In genomic region chr12:92717202-92717601, GRCh38 we compare ENCODE assay signal across 9 cellular contexts. TPM values are rescaled to one million over a fixed set of nuclear protein-coding genes. Genes with fewer than 3 reads are reported as not detected.
DNase-seq lines count a peak whose midpoint lies in the region; ATAC-seq, FAIRE-seq and TF ChIP-seq lines count a peak whose summit lies in the region.
"Had no signal": no experiment of that assay in that cellular context is flagged by ENCODE, and none has a peak within 500 bp of the region (broad histone marks: within the 10 kb centered on the region; RNA-seq: fewer than 3 reads in every experiment).

No MANE protein-coding gene starts in this region.

- H4K20me1 ChIP-seq in endothelial cell of umbilical vein (replicated peaks; ENCODE audit: control insufficient read depth, extremely low read depth, insufficient read depth, low read length) = no peaks in the 10 kb centered on the region

- H3K79me2 ChIP-seq in endothelial cell of umbilical vein (ENCODE audit: control insufficient read depth, insufficient read depth, low read length) = no peaks in the 10 kb centered on the region

- ATAC-seq in aorta (ENCODE audit: low FRiP score) (no peak), HG03095 (IDR thresholded peaks at IDR 0.05; ENCODE audit: unreplicated experiment) (no peak)

- H3K4me2 ChIP-seq in endothelial cell of umbilical vein (ENCODE audit: insufficient read depth, low read length) = no peak overlapping the region

- no peak for TF ChIP-seq POLR2A in endothelial cell of umbilical vein (IDR thresholded peaks at IDR 0.05; ENCODE audit: low read depth, low read length)

- no peak for FAIRE-seq in endothelial cell of umbilical vein (lab: Jason Lieb, UNC)
- FAIRE-seq: colon had no signal

- H2AFZ ChIP-seq in endothelial cell of umbilical vein (ENCODE audit: low read depth, low read length) = peak overlapping the region; percentile 35

- H3K36me3 ChIP-seq in endothelial cell of umbilical vein (ENCODE audit: control insufficient read depth in 2 of 2, extremely low read depth in 1 of 2, insufficient read depth in 2 of 2, low read length in 2 of 2) (no peaks in the 10 kb centered on the region), aorta (ENCODE audit: control insufficient read depth in 1 of 2, insufficient read depth in 2 of 2, low read length in 1 of 2) (no peaks in the 10 kb centered on the region)

- TF ChIP-seq CTCF in GM12875 (IDR thresholded peaks at IDR 0.05; ENCODE audit: borderline replicate concordance, insufficient read depth, low read depth, low read length) (peak; percentile 32; the same call in 1 of the 2 replicates), endothelial cell of umbilical vein (IDR thresholded peaks at IDR 0.05; ENCODE audit: extremely low read depth in 1 of 2, insufficient read depth in 1 of 2, low read depth in 1 of 2, low read length in 2 of 2) (peak; percentile 45 to 52)

- no peaks in the 10 kb centered on the region for H3K27me3 ChIP-seq in endothelial cell of umbilical vein (ENCODE audit: control insufficient read depth in 2 of 2, insufficient read depth in 2 of 2, low read length in 2 of 2)
- no peaks in the 10 kb centered on the region for H3K27me3 ChIP-seq in aorta (ENCODE audit: control insufficient read depth in 1 of 2, insufficient read depth in 2 of 2, low read length in 1 of 2)

- H3K9me3 ChIP-seq in endothelial cell of umbilical vein (replicated peaks; ENCODE audit: control insufficient read depth, insufficient read depth, low read length) = no peaks in the 10 kb centered on the region
- H3K9me3 ChIP-seq in aorta (ENCODE audit: control insufficient read depth, low read length) = no peaks in the 10 kb centered on the region

- H3K9ac ChIP-seq in endothelial cell of umbilical vein (replicated peaks; ENCODE audit: extremely low read depth, insufficient read depth, low read length) = no peak overlapping the region

- H3K27ac ChIP-seq in endothelial cell of umbilical vein (ENCODE audit: insufficient read depth, low read depth, low read length) (no peak overlapping the region), aorta (ENCODE audit: low read depth in 1 of 2, low read length in 2 of 2) (no peak overlapping the region)

- intact Hi-C loops in endothelial cell of umbilical vein (cut with micrococcal nuclease) = loop anchor here (2.0 to 5.0 kb wide), 3 partner anchors 68 to 700 kb away; no protein-coding TSS in a partner anchor
- intact Hi-C loops in aorta (cut with DNase I) = no loop called here

- H3K9me1 ChIP-seq in endothelial cell of umbilical vein (replicated peaks; ENCODE audit: control insufficient read depth, extremely low read depth, insufficient read depth, low read length) = no peaks in the 10 kb centered on the region

- CTCF ChIA-PET in endothelial cell of umbilical vein (lab: Charles Lee) = interaction anchor here (0.6 to 1.9 kb wide), 27 partner anchors 10 to 1385 kb away, joined by 3 to 22 read pairs (median 4); no protein-coding TSS in a partner anchor

- dilution Hi-C loops in endothelial cell of umbilical vein (cut with MboI; ENCODE audit: extremely low pct_ligation_motif_present, low sequenced_read_pairs) = no loop called here

- BruUV-seq in endothelial cell of umbilical vein (replicated peaks; lab: Mats Ljungman, UMichigan) = no TSS peak

- H3K4me1 ChIP-seq in endothelial cell of umbilical vein (ENCODE audit: control insufficient read depth, extremely low read depth, insufficient read depth, low read length) (no peaks in the 10 kb centered on the region), aorta (ENCODE audit: control insufficient read depth in 1 of 2, insufficient read depth in 2 of 2, low read length in 2 of 2) (no peaks in the 10 kb centered on the region)

- DNase-seq in NOMO-1 (lab: John Stamatoyannopoulos, UW; ENCODE audit: unreplicated experiment in 2 of 2) (peak; percentile 38 to 87), endothelial cell of umbilical vein (ENCODE audit: low read depth, low spot score) (peak; percentile 64), renal cortical epithelial cell (ENCODE audit: low read depth) (peak; percentile 65), aorta (no peak), NCI-H510A treated with DMSO at 0.1 percent for 48 hours (lab: John Stamatoyannopoulos, UW) (no peak)
- DNase-seq: activated B cell treated with CpG ODN at 0.5 μM for 24 hours had no signal

- H3K4me3 ChIP-seq in GM12875 (ENCODE audit: low read depth, low read length) = no peak overlapping the region
- no peak overlapping the region for H3K4me3 ChIP-seq in endothelial cell of umbilical vein (replicated peaks in 1 of 3; ENCODE audit: insufficient read depth in 1 of 3, low read depth in 1 of 3, low read length in 3 of 3)
- no peak overlapping the region for H3K4me3 ChIP-seq in aorta (ENCODE audit: low read length in 2 of 2)

- 76 to 77% methylated on average over 2 of the region's 2 CpGs for WGBS in aorta, 2 donors

- POLR2A ChIA-PET in endothelial cell of umbilical vein (lab: Charles Lee) = no interaction called here

TF ChIP-seq in endothelial cell of umbilical vein, 7 proteins besides CTCF, POLR2A, EP300 and RAD21:
- TF ChIP-seq POLR2AphosphoS5 (IDR thresholded peaks at IDR 0.05; ENCODE audit: insufficient read depth, low read depth, low read length) (no peak), MYC (IDR thresholded peaks at IDR 0.05; ENCODE audit: low read depth, low read length) (no peak), MAX (IDR thresholded peaks at IDR 0.05; ENCODE audit: insufficient read depth, insufficient read length) (no peak)

RNA-seq across cellular contexts. Expression of gene PLEKHG7, which starts 14.4 kb away (rescaled TPM):
- total RNA-seq in endothelial cell of umbilical vein (not detected in 2 replicates), renal cortical epithelial cell (0.10 and 0.17 TPM in 2 replicates), aorta (not detected)
- polyA plus RNA-seq in endothelial cell of umbilical vein (not detected in 2 replicates), aorta (not detected)
- not detected in 2 replicates for polyA plus RNA-seq in endothelial cell of umbilical vein (2011; cell fraction: cytosol; rRNA removed)
- polyA plus RNA-seq in endothelial cell of umbilical vein (2011; cell fraction: nucleus; rRNA removed) = not detected in 2 replicates
- not detected in 2 replicates for polyA plus RNA-seq in endothelial cell of umbilical vein (2012)
- not detected in 2 replicates for polyA minus RNA-seq in endothelial cell of umbilical vein
- polyA minus RNA-seq in endothelial cell of umbilical vein (2011; cell fraction: cytosol; rRNA and poly(A)+ RNA removed) = not detected
- not detected in 2 replicates for polyA minus RNA-seq in endothelial cell of umbilical vein (2011; cell fraction: nucleus; rRNA and poly(A)+ RNA removed)

Comparison
In these comparisons a context has a peak if more than half of its experiments do, and no peak if none do; other contexts are left out.
1. DNase-seq: peak in NOMO-1 (2 of 2), endothelial cell of umbilical vein (single experiment) and renal cortical epithelial cell (single experiment); none in aorta (0 of 2) and NCI-H510A treated with DMSO at 0.1 percent for 48 hours (single experiment).